Comparison of ENCODE assay signal across 1 cellular context in genomic region chr7:151660141-151660540, GRCh38.
TF ChIP-seq lines count a peak whose summit lies in the region.

No MANE protein-coding gene starts in this region.

TF ChIP-seq in IMR-90, 13 proteins besides CTCF, POLR2A, EP300 and RAD21 (continued from another document):
- TF ChIP-seq ELK1 (IDR thresholded peaks at IDR 0.05; ENCODE audit: borderline replicate concordance, low read depth, low read length) (no peak), BHLHE40 (IDR thresholded peaks at IDR 0.05; ENCODE audit: low read depth, low read length) (no peak), SMC3 (IDR thresholded peaks at IDR 0.05; ENCODE audit: low read depth, low read length) (no peak), NFE2L2 (IDR thresholded peaks at IDR 0.05; ENCODE audit: low read depth, low read length) (no peak)
